Comparison of ENCODE assay signal across 16 cellular contexts in the genomic region with DNA sequence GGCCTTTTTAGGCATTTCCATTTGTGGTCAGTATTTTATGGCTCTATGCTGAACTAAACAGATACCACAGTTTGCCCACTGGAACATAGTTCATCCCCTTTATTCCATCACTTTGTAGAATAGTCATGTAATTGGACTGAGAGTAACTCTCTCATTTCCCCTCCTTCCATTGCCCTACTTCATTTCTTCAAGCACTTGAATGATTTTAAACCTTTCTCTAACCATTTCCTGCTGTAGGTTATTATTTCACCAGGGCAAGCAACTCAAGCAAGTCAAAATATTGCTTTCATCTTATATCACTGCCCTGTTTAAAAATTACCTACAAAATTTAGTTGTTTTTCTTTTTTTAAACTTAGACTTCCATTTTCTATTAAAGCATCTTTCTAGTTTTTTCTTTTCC.
"Had no signal": no experiment of that assay in that cellular context is flagged by ENCODE, and none has a peak within 500 bp of the region (broad histone marks: within the 10 kb centered on the region; RNA-seq: fewer than 3 reads in every experiment).

No MANE protein-coding gene starts in this region.

- DNase-seq: activated CD4-positive, alpha-beta T cell treated with anti-CD3 and anti-CD28 coated beads, Interleukin-2, amount 10 ng/mL, durations not matched to agents 7 days and 5 days; activated CD4-positive, CD25-positive, alpha-beta regulatory T cell; activated naive CD4-positive, alpha-beta T cell; glutamatergic neuron; hypothalamus; left ventricle myocardium superior; mesendoderm; occipital lobe; stimulated activated CD4-positive, alpha-beta T cell treated with anti-CD3 and anti-CD28 coated beads, Interleukin-2, amount 100 ng/mL, for 48 hours; tibial artery had no signal

- H3K4me1 Mint-ChIP-seq: activated CD4-positive, alpha-beta T cell treated with anti-CD3 and anti-CD28 coated beads, Interleukin-2, amount 10 ng/mL, durations not matched to agents 7 days and 5 days; stimulated activated memory B cell treated with anti-CD40 and anti-IgM and Interleukin-4, amounts not matched to agents 10 μg/mL and 1 μg/mL and 100 μg/mL, for 72 hours had no signal

- H3K36me3 ChIP-seq: cardiac muscle cell, tibial artery, vagina had no signal

- H3K27me3 ChIP-seq: cardiac muscle cell, tibial artery, vagina had no signal

- H3K27me3 Mint-ChIP-seq: activated CD4-positive, alpha-beta T cell treated with anti-CD3 and anti-CD28 coated beads, Interleukin-2, amount 10 ng/mL, durations not matched to agents 7 days and 5 days; natural killer cell treated with Interleukin-12 subunit alpha and Interleukin-12 subunit beta and Interleukin-15 and Interleukin-18, amount 100 ng/mL, for 72 hours had no signal

- H3K4me3 ChIP-seq: cardiac muscle cell, tibial artery, vagina had no signal

- H3K27ac ChIP-seq: cardiac muscle cell, tibial artery, vagina had no signal

- ATAC-seq: esophagus mucosa; left ventricle myocardium superior; natural killer cell treated with Interleukin-12 subunit alpha and Interleukin-12 subunit beta and Interleukin-15 and Interleukin-18, amount 100 ng/mL, for 72 hours; stimulated activated memory B cell treated with anti-CD40 and anti-IgM and Interleukin-4, amounts not matched to agents 10 μg/mL and 1 μg/mL and 100 μg/mL, for 72 hours had no signal

- H3K9me3 Mint-ChIP-seq: natural killer cell treated with Interleukin-12 subunit alpha and Interleukin-12 subunit beta and Interleukin-15 and Interleukin-18, amount 100 ng/mL, for 72 hours had no signal

- H3K4me1 ChIP-seq: vagina had no signal

- H3K27ac Mint-ChIP-seq: activated CD4-positive, alpha-beta T cell treated with anti-CD3 and anti-CD28 coated beads, Interleukin-2, amount 10 ng/mL, durations not matched to agents 7 days and 5 days; activated T-helper 1 cell treated with anti-CD3 and anti-CD28 coated beads, Interleukin-12 subunit alpha, Interleukin-12 subunit beta, Interleukin-2, Interleukin-4 antibody, amounts not matched to agents 30 ng/mL and 10 ng/mL and 1 ng/mL, durations not matched to agents 14 hours and 24 hours and 36 hours; natural killer cell treated with Interleukin-12 subunit alpha and Interleukin-12 subunit beta and Interleukin-15 and Interleukin-18, amount 100 ng/mL, for 72 hours; stimulated activated memory B cell treated with anti-CD40 and anti-IgM and Interleukin-4, amounts not matched to agents 10 μg/mL and 1 μg/mL and 100 μg/mL, for 72 hours had no signal

- H3K9me3 ChIP-seq: tibial artery, vagina had no signal

- H3K4me3 Mint-ChIP-seq: activated CD4-positive, alpha-beta T cell treated with anti-CD3 and anti-CD28 coated beads, Interleukin-2, amount 10 ng/mL, durations not matched to agents 7 days and 5 days; activated T-helper 1 cell treated with anti-CD3 and anti-CD28 coated beads, Interleukin-12 subunit alpha, Interleukin-12 subunit beta, Interleukin-2, Interleukin-4 antibody, amounts not matched to agents 30 ng/mL and 10 ng/mL and 1 ng/mL, durations not matched to agents 14 hours and 24 hours and 36 hours; natural killer cell treated with Interleukin-12 subunit alpha and Interleukin-12 subunit beta and Interleukin-15 and Interleukin-18, amount 100 ng/mL, for 72 hours; stimulated activated memory B cell treated with anti-CD40 and anti-IgM and Interleukin-4, amounts not matched to agents 10 μg/mL and 1 μg/mL and 100 μg/mL, for 72 hours had no signal
